19 cellular contexts compared by ENCODE assay signal in genomic region chr12:95088339-95088738, GRCh38. TPM values are rescaled to one million over a fixed set of nuclear protein-coding genes. Genes with fewer than 3 reads are reported as not detected.
DNase-seq lines count a peak whose midpoint lies in the region; ATAC-seq and TF ChIP-seq lines count a peak whose summit lies in the region.
"Had no signal": no experiment of that assay in that cellular context is flagged by ENCODE, and none has a peak within 500 bp of the region (broad histone marks: within the 10 kb centered on the region; RNA-seq: fewer than 3 reads in every experiment).

No MANE protein-coding gene starts in this region.

- no peak overlapping the region for H3K27ac Mint-ChIP-seq in activated CD4-positive, alpha-beta memory T cell treated with anti-CD3 and anti-CD28 coated beads for 36 hours
- H3K27ac Mint-ChIP-seq: activated naive CD8-positive, alpha-beta T cell treated with anti-CD3 and anti-CD28 coated beads, Interleukin-2, amount 50 U/mL, for 24 hours had no signal

- in situ Hi-C loops in ACHN (cut with HindIII; ENCODE audit: low pct_ligation_motif_present, low pct_unique_long_range_greater_than_20kb, low sequenced_read_pairs) = no loop called here

- no peak overlapping the region for H3K4me3 Mint-ChIP-seq in activated CD4-positive, alpha-beta memory T cell treated with anti-CD3 and anti-CD28 coated beads for 36 hours
- H3K4me3 Mint-ChIP-seq: activated naive CD8-positive, alpha-beta T cell treated with anti-CD3 and anti-CD28 coated beads, Interleukin-2, amount 50 U/mL, for 24 hours; central memory CD8-positive, alpha-beta T cell had no signal

- H3K27me3 ChIP-seq in smooth muscle cell (ENCODE audit: low read depth) = no peaks in the 10 kb centered on the region
- H3K27me3 ChIP-seq: upper lobe of right lung had no signal

- peaks cover 6% of the 10 kb centered on the region for H3K36me3 ChIP-seq in smooth muscle cell (ENCODE audit: low read depth)
- H3K36me3 ChIP-seq: HAP-1, prostate gland had no signal

- no peaks in the 10 kb centered on the region for H3K27me3 Mint-ChIP-seq in activated CD4-positive, alpha-beta memory T cell treated with anti-CD3 and anti-CD28 coated beads for 36 hours
- H3K27me3 Mint-ChIP-seq: central memory CD8-positive, alpha-beta T cell had no signal

- peak; percentile 21 for DNase-seq in CD1c-positive myeloid dendritic cell (ENCODE audit: extremely low spot score)
- DNase-seq in activated naive CD4-positive, alpha-beta T cell treated with anti-CD3 and anti-CD28 coated beads, Interleukin-2, amount 50 U/mL, for 16 hours = no peak
- no peak for DNase-seq in smooth muscle cell (lab: John Stamatoyannopoulos, UW; ENCODE audit: unreplicated experiment)
- no peak for DNase-seq in activated CD4-positive, alpha-beta memory T cell treated with anti-CD3 and anti-CD28 coated beads for 36 hours
- DNase-seq in ACHN = no peak
- DNase-seq: activated CD8-positive, alpha-beta memory T cell treated with anti-CD3 and anti-CD28 coated beads, Interleukin-2, amount 50 U/mL, for 48 hours; activated naive CD8-positive, alpha-beta T cell treated with anti-CD3 and anti-CD28 coated beads, Interleukin-2, amount 50 U/mL, for 24 hours; GDM1; NCI-H2081 treated with DMSO at 0.1 percent for 48 hours; SK-N-SH; stimulated activated CD8-positive, alpha-beta memory T cell treated with anti-CD3 and anti-CD28 coated beads, Interleukin-4, amount 100 ng/mL, for 48 hours; upper lobe of right lung; WERI-Rb-1 had no signal

- ATAC-seq in GM19351 (IDR thresholded peaks at IDR 0.05; ENCODE audit: unreplicated experiment) (peak; percentile 85), HG02798 (IDR thresholded peaks at IDR 0.05; ENCODE audit: poor library complexity, unreplicated experiment) (peak; percentile 66), HG03571 (IDR thresholded peaks at IDR 0.05; ENCODE audit: unreplicated experiment) (peak; percentile 80)
- ATAC-seq: activated naive CD8-positive, alpha-beta T cell treated with anti-CD3 and anti-CD28 coated beads, Interleukin-2, amount 50 U/mL, for 24 hours; upper lobe of right lung had no signal

- POLR2A ChIA-PET in activated CD4-positive, alpha-beta memory T cell treated with anti-CD3 and anti-CD28 coated beads for 36 hours (lab: Charles Lee) = no interaction called here

- H3K4me2 ChIP-seq in smooth muscle cell = no peak overlapping the region
- H3K4me2 ChIP-seq: SK-N-SH had no signal

- no peak overlapping the region for H3K4me3 ChIP-seq in smooth muscle cell
- H3K4me3 ChIP-seq: HAP-1, prostate gland, upper lobe of right lung had no signal

- H3K4me1 Mint-ChIP-seq in activated CD4-positive, alpha-beta memory T cell treated with anti-CD3 and anti-CD28 coated beads for 36 hours (ENCODE audit: low read depth) = peaks cover 8% of the 10 kb centered on the region
- H3K4me1 Mint-ChIP-seq: central memory CD8-positive, alpha-beta T cell had no signal

- H3K27ac ChIP-seq in smooth muscle cell (ENCODE audit: low read depth) = no peak overlapping the region
- H3K27ac ChIP-seq: prostate gland, upper lobe of right lung, WERI-Rb-1 had no signal

- intact Hi-C loops in activated CD4-positive, alpha-beta memory T cell treated with anti-CD3 and anti-CD28 coated beads for 36 hours (cut with micrococcal nuclease) = no loop called here

- TF ChIP-seq CTCF in smooth muscle cell (IDR thresholded peaks at IDR 0.05; ENCODE audit: borderline replicate concordance, insufficient read depth, poor library complexity, severe bottlenecking) = no peak

- H3K9me3 ChIP-seq in smooth muscle cell (replicated peaks; ENCODE audit: low read depth) = no peaks in the 10 kb centered on the region
- H3K9me3 ChIP-seq: HAP-1, prostate gland, SK-N-SH, upper lobe of right lung had no signal

- H3K9me3 Mint-ChIP-seq in activated CD4-positive, alpha-beta memory T cell treated with anti-CD3 and anti-CD28 coated beads for 36 hours = no peaks in the 10 kb centered on the region
- H3K9me3 Mint-ChIP-seq: activated naive CD8-positive, alpha-beta T cell treated with anti-CD3 and anti-CD28 coated beads, Interleukin-2, amount 50 U/mL, for 24 hours; central memory CD8-positive, alpha-beta T cell had no signal

- CTCF ChIA-PET in activated CD4-positive, alpha-beta memory T cell treated with anti-CD3 and anti-CD28 coated beads for 36 hours (lab: Charles Lee) = no interaction called here

- H3K9ac ChIP-seq in smooth muscle cell (ENCODE audit: low read depth) = no peak overlapping the region
- H3K9ac ChIP-seq: SK-N-SH had no signal

- peaks cover 14% of the 10 kb centered on the region for H3K4me1 ChIP-seq in smooth muscle cell (ENCODE audit: low read depth)
- H3K4me1 ChIP-seq: HAP-1, prostate gland had no signal

- H3K36me3 Mint-ChIP-seq in activated CD4-positive, alpha-beta memory T cell treated with anti-CD3 and anti-CD28 coated beads for 36 hours = no peaks in the 10 kb centered on the region

- H3F3A ChIP-seq in smooth muscle cell (ENCODE audit: low read depth) = no peaks in the 10 kb centered on the region

- WGBS in smooth muscle cell (ENCODE audit: low lambda C conversion rate) = 97% methylated on average over 1 of the region's 1 CpG

- no peak overlapping the region for H2AFZ ChIP-seq in smooth muscle cell (ENCODE audit: low read depth)

- H4K20me1 ChIP-seq in smooth muscle cell (ENCODE audit: low read depth) = no peaks in the 10 kb centered on the region

- H3K79me2 ChIP-seq in smooth muscle cell (ENCODE audit: low read depth) = no peaks in the 10 kb centered on the region

RNA-seq across cellular contexts. Expression of gene NR2C1, which starts 14.9 kb away (rescaled TPM):
- 48.0 and 58.6 TPM in 2 replicates for total RNA-seq in smooth muscle cell
- polyA plus RNA-seq in smooth muscle cell = 23.7 and 25.4 TPM in 2 replicates
- total RNA-seq in activated CD4-positive, alpha-beta memory T cell treated with anti-CD3 and anti-CD28 coated beads for 36 hours = 10 to 100 TPM; 25.5 to 27.1 TPM
